15 cellular contexts compared by ENCODE assay signal in genomic region chr22:20033045-20033706, GRCh38. TPM values are rescaled to one million over a fixed set of nuclear protein-coding genes. Genes with fewer than 3 reads are reported as not detected.
A peak's percentile ranks its signal among the peaks of the same experiment; 100 is the strongest.
DNase-seq lines count a peak whose midpoint lies in the region; ATAC-seq and TF ChIP-seq lines count a peak whose summit lies in the region.
"Had no signal": no experiment of that assay in that cellular context is flagged by ENCODE, and none has a peak within 500 bp of the region (broad histone marks: within the 10 kb centered on the region; RNA-seq: fewer than 3 reads in every experiment).

No MANE protein-coding gene starts in this region.

- ATAC-seq in heart left ventricle (peak; percentile 77 to 85 (median 84)), GM18519 (IDR thresholded peaks at IDR 0.05; ENCODE audit: low FRiP score, unreplicated experiment) (no peak)

- H3K9me3 ChIP-seq in heart left ventricle: no peaks in the 10 kb centered on the region

- intact Hi-C loops in heart left ventricle (cut with DNase I) (loop anchor here in 1 of 10 donors (10.0 kb wide), 1 partner anchor 52 kb away; the partner anchor contains the start of gene DGCR8), posterior cingulate gyrus (cut with DNase I) (no loop called here)

- H3K27me3 ChIP-seq in heart left ventricle: no peaks in the 10 kb centered on the region
- H3K27me3 ChIP-seq: brain microvascular endothelial cell had no signal

- H3K27ac ChIP-seq in heart left ventricle: peak overlapping the region in 11 of 12 donors; percentile 20 to 86 (median 73)
- H3K27ac ChIP-seq: brain microvascular endothelial cell had no signal

- 52 to 100% (median 58%) methylated on average over 2 to 14 of the region's 14 CpGs for WGBS in heart left ventricle, 4 donors

- peak in 1 of 2 donors; percentile 11 for TF ChIP-seq POLR2A in heart left ventricle (IDR thresholded peaks at IDR 0.05)

- peaks cover 11 to 85% (median 54%) of the 10 kb centered on the region in 12 donors for H3K4me1 ChIP-seq in heart left ventricle

- peak in 1 of 12 donors; percentile 10 for TF ChIP-seq CTCF in heart left ventricle (IDR thresholded peaks at IDR 0.05)

- peaks cover 0 to 38% (median 26%) of the 10 kb centered on the region in 9 donors for H3K36me3 ChIP-seq in heart left ventricle

- DNase-seq in Ammon's horn (ENCODE audit: low spot score) (peak; percentile 62), amygdala (lab: John Stamatoyannopoulos, UW) (peak in 38 of 56 donors; percentile 12 to 79 (median 51)), heart left ventricle (peak; percentile 72 to 88 (median 75)), posterior cingulate gyrus (peak in 7 of 10 donors; percentile 24 to 92 (median 65)), D341Med (ENCODE audit: low spot score) (no peak), RPMI8226 (no peak), cerebellum (ENCODE audit: low spot score) (no peak)
- DNase-seq: activated CD4-positive, alpha-beta T cell treated with anti-CD3 and anti-CD28 coated beads, Interleukin-2, amount 50 U/mL, for 4 hours; brain microvascular endothelial cell; DMS79; glutamatergic neuron; KBM-7; NCI-H1436 treated with DMSO at 0.1 percent for 48 hours; NCI-H526 treated with DMSO at 0.1 percent for 48 hours had no signal

- H3K4me3 ChIP-seq in heart left ventricle: no peak overlapping the region

RNA-seq across cellular contexts. Expression of gene TANGO2, which starts 12.3 kb away (rescaled TPM):
- total RNA-seq in heart left ventricle (100 to 1,000 TPM in 3 of 9 donors, 10 to 100 TPM in 6; 55.6 to 341 (median 83.7) TPM), cerebellum (12.4 TPM)
- polyA plus RNA-seq in heart left ventricle: 10 to 100 TPM; 51.3 to 63.0 TPM

RNA-seq across cellular contexts. Expression of gene ARVCF, which starts 16.6 kb away (rescaled TPM):
- total RNA-seq in heart left ventricle: 10 to 100 TPM; 21.2 to 46.6 (median 33.3) TPM
- 10 to 100 TPM; 33.0 to 39.2 TPM for polyA plus RNA-seq in heart left ventricle
- total RNA-seq in cerebellum: 64.5 TPM

RNA-seq across cellular contexts. Expression of gene DGCR8, which starts 46.9 kb away (rescaled TPM):
- total RNA-seq in heart left ventricle: 10 to 100 TPM in 8 of 9 donors, 1 to 10 TPM in 1; 8.8 to 22.1 (median 13.0) TPM
- 10 to 100 TPM in 1 of 2 donors, 1 to 10 TPM in 1; 9.9 to 14.5 TPM for polyA plus RNA-seq in heart left ventricle
- total RNA-seq in cerebellum: 45.4 TPM

Comparison
In these comparisons a context has a peak if more than half of its experiments do, and no peak if none do; other contexts are left out.
1. DNase-seq: peak in Ammon's horn (single experiment), amygdala (38 of 56), heart left ventricle (5 of 5) and posterior cingulate gyrus (7 of 10); none in D341Med (single experiment), RPMI8226 (single experiment) and cerebellum (single experiment).